ENCODE assay signal across 33 cellular contexts in genomic region chr1:36782785-36783184, GRCh38.
"Had no signal": no experiment of that assay in that cellular context is flagged by ENCODE, and none has a peak within 500 bp of the region (broad histone marks: within the 10 kb centered on the region; RNA-seq: fewer than 3 reads in every experiment).

No MANE protein-coding gene starts in this region.

- H3K4me3 ChIP-seq: breast epithelium, left ventricle myocardium inferior, right atrium auricular region, testis, uterus had no signal

- H3K36me3 ChIP-seq: breast epithelium, left ventricle myocardium inferior, right atrium auricular region, uterus had no signal

- H3K4me1 ChIP-seq: breast epithelium, left ventricle myocardium inferior, parathyroid adenoma, right atrium auricular region, uterus had no signal

- H3K9me3 Mint-ChIP-seq: activated CD4-positive, alpha-beta memory T cell treated with anti-CD3 and anti-CD28 coated beads for 36 hours; activated naive CD8-positive, alpha-beta T cell treated with anti-CD3 and anti-CD28 coated beads, Interleukin-2, amount 50 U/mL, for 24 hours; activated T-helper 1 cell treated with anti-CD3 and anti-CD28 coated beads, Interleukin-12 subunit alpha, Interleukin-12 subunit beta, Interleukin-2, Interleukin-4 antibody, amounts not matched to agents 30 ng/mL and 10 ng/mL and 1 ng/mL, durations not matched to agents 14 hours and 24 hours and 36 hours; dendritic cell treated with granulocyte-macrophage colony-stimulating factor and Interleukin-4, amounts not matched to agents 40 ng/mL and 50 ng/mL, for 4 days; endodermal cell; immature natural killer cell; nephron progenitor cell; type B pancreatic cell had no signal

- H3K4me1 Mint-ChIP-seq: activated naive CD8-positive, alpha-beta T cell treated with anti-CD3 and anti-CD28 coated beads, Interleukin-2, amount 50 U/mL, for 24 hours; immature natural killer cell; naive B cell had no signal

- H3K27me3 ChIP-seq: right atrium auricular region, testis, uterus had no signal

- H3K36me3 Mint-ChIP-seq: activated CD4-positive, alpha-beta memory T cell treated with anti-CD3 and anti-CD28 coated beads for 36 hours; immature natural killer cell; naive B cell; type B pancreatic cell had no signal

- H3K27ac ChIP-seq: breast epithelium, left ventricle myocardium inferior, parathyroid adenoma, right atrium auricular region, testis, uterus, VCaP had no signal

- ATAC-seq: activated CD4-positive, CD25-positive, alpha-beta regulatory T cell treated with anti-CD3 and anti-CD28 coated beads, Interleukin-2, amount 50 U/mL, for 24 hours; activated naive CD8-positive, alpha-beta T cell treated with anti-CD3 and anti-CD28 coated beads, Interleukin-2, amount 50 U/mL, for 24 hours; esophagus mucosa; stimulated activated naive CD8-positive, alpha-beta T cell treated with anti-CD3 and anti-CD28 coated beads, Interleukin-15, Interleukin-2, amounts not matched to agents 100 U/mL and 50 U/mL, for 24 hours had no signal

- H3K27me3 Mint-ChIP-seq: activated naive CD8-positive, alpha-beta T cell treated with anti-CD3 and anti-CD28 coated beads, Interleukin-2, amount 50 U/mL, for 24 hours had no signal

- H3K9ac ChIP-seq: parathyroid adenoma had no signal

- FAIRE-seq: TTC549 had no signal

- DNase-seq: activated CD4-positive, alpha-beta memory T cell treated with anti-CD3 and anti-CD28 coated beads for 36 hours; activated CD4-positive, alpha-beta T cell treated with anti-CD3 and anti-CD28 coated beads for 48 hours; activated CD8-positive, alpha-beta memory T cell treated with anti-CD3 and anti-CD28 coated beads, Interleukin-2, amount 50 U/mL, for 4 hours; activated gamma-delta T cell; activated naive CD4-positive, alpha-beta T cell treated with anti-CD3 and anti-CD28 coated beads, Interleukin-2, amount 50 U/mL, for 16 hours; activated naive CD8-positive, alpha-beta T cell treated with anti-CD3 and anti-CD28 coated beads, Interleukin-2, amount 50 U/mL, for 24 hours; activated T-cell treated with anti-CD3 and anti-CD28 coated beads, Interleukin-2, amount 50 U/mL, for 1 hour; amygdala; central memory CD4-positive, alpha-beta T cell; endodermal cell; foreskin fibroblast; head of caudate nucleus; hypothalamus; immature natural killer cell; left ventricle myocardium inferior; naive B cell; nephron progenitor cell; occipital lobe; stimulated activated CD4-positive, alpha-beta T cell treated with anti-CD3 and anti-CD28 coated beads, Interleukin-2, amount 100 ng/mL, for 48 hours; stimulated activated naive CD8-positive, alpha-beta T cell treated with anti-CD3 and anti-CD28 coated beads, Interleukin-15, Interleukin-2, amounts not matched to agents 100 U/mL and 50 U/mL, for 24 hours; T-helper 1 cell; testis; uterus had no signal

- H3K9me3 ChIP-seq: breast epithelium, left ventricle myocardium inferior, right atrium auricular region, testis, uterus had no signal

- H3K4me3 Mint-ChIP-seq: activated CD4-positive, alpha-beta memory T cell treated with anti-CD3 and anti-CD28 coated beads for 36 hours; activated naive CD8-positive, alpha-beta T cell treated with anti-CD3 and anti-CD28 coated beads, Interleukin-2, amount 50 U/mL, for 24 hours; activated T-helper 1 cell treated with anti-CD3 and anti-CD28 coated beads, Interleukin-12 subunit alpha, Interleukin-12 subunit beta, Interleukin-2, Interleukin-4 antibody, amounts not matched to agents 30 ng/mL and 10 ng/mL and 1 ng/mL, durations not matched to agents 14 hours and 24 hours and 36 hours; dendritic cell treated with granulocyte-macrophage colony-stimulating factor and Interleukin-4, amounts not matched to agents 40 ng/mL and 50 ng/mL, for 4 days; endodermal cell; immature natural killer cell; naive B cell; nephron progenitor cell; type B pancreatic cell had no signal

- H3K27ac Mint-ChIP-seq: activated CD4-positive, alpha-beta memory T cell treated with anti-CD3 and anti-CD28 coated beads for 36 hours; activated naive CD8-positive, alpha-beta T cell treated with anti-CD3 and anti-CD28 coated beads, Interleukin-2, amount 50 U/mL, for 24 hours; activated T-helper 1 cell treated with anti-CD3 and anti-CD28 coated beads, Interleukin-12 subunit alpha, Interleukin-12 subunit beta, Interleukin-2, Interleukin-4 antibody, amounts not matched to agents 30 ng/mL and 10 ng/mL and 1 ng/mL, durations not matched to agents 14 hours and 24 hours and 36 hours; dendritic cell treated with granulocyte-macrophage colony-stimulating factor and Interleukin-4, amounts not matched to agents 40 ng/mL and 50 ng/mL, for 4 days; endodermal cell; immature natural killer cell; naive B cell; nephron progenitor cell; type B pancreatic cell had no signal
